Comparison of ENCODE assay signal across 39 cellular contexts in the genomic region with DNA sequence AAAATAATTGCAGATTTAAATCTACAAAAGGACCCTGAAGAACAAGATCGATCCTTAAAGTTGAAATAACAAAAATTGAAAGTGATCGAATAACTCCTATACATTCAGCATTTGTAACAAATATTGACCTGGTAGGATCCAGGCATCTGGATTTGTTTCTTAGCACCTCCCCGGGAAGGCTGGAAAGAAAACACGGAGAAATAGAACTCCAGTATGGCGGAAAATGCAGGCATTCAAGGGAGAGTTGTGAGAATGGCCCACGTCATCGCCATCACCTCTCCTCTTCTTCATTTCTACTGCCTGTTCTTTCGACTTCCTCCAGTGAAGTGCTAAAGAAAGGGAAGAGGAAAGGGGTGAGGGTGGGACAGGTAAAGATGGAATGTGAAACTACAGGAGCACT.
"Had no signal": no experiment of that assay in that cellular context is flagged by ENCODE, and none has a peak within 500 bp of the region (broad histone marks: within the 10 kb centered on the region; RNA-seq: fewer than 3 reads in every experiment).

No MANE protein-coding gene starts in this region.

- H3K4me1 Mint-ChIP-seq: activated CD4-positive, alpha-beta memory T cell treated with anti-CD3 and anti-CD28 coated beads, Interleukin-2, amount 10 ng/mL, durations not matched to agents 7 days and 5 days; activated CD4-positive, alpha-beta T cell treated with anti-CD3 and anti-CD28 coated beads for 36 hours; activated CD4-positive, alpha-beta T cell treated with anti-CD3 and anti-CD28 coated beads, Interleukin-2, amount 10 ng/mL, durations not matched to agents 7 days and 5 days; activated CD8-positive, alpha-beta memory T cell treated with anti-CD3 and anti-CD28 coated beads, Interleukin-2, amount 10 ng/mL, durations not matched to agents 7 days and 5 days; activated naive CD4-positive, alpha-beta T cell treated with anti-CD3 and anti-CD28 coated beads, Interleukin-2, amount 10 ng/mL, durations not matched to agents 7 days and 5 days; activated naive CD4-positive, alpha-beta T cell treated with anti-CD3 and anti-CD28 coated beads, Interleukin-2, amount 50 U/mL, for 24 hours; activated naive CD8-positive, alpha-beta T cell treated with anti-CD3 and anti-CD28 coated beads, Interleukin-2, amount 10 ng/mL, durations not matched to agents 7 days and 5 days; activated naive CD8-positive, alpha-beta T cell treated with anti-CD3 and anti-CD28 coated beads, Interleukin-2, amount 50 U/mL, for 24 hours; brain; central memory CD8-positive, alpha-beta T cell had no signal

- ATAC-seq: activated CD4-positive, alpha-beta T cell treated with anti-CD3 and anti-CD28 coated beads for 36 hours; activated CD4-positive, CD25-positive, alpha-beta regulatory T cell treated with anti-CD3 and anti-CD28 coated beads, Interleukin-2, amount 50 U/mL, for 24 hours; activated CD8-positive, alpha-beta memory T cell treated with anti-CD3 and anti-CD28 coated beads, Interleukin-2, amount 10 ng/mL, durations not matched to agents 7 days and 5 days; activated CD8-positive, alpha-beta T cell treated with anti-CD3 and anti-CD28 coated beads, Interleukin-2, amount 10 ng/mL, durations not matched to agents 7 days and 5 days; activated naive CD8-positive, alpha-beta T cell treated with anti-CD3 and anti-CD28 coated beads, Interleukin-2, amount 50 U/mL, for 24 hours had no signal

- H3K4me3 ChIP-seq: ascending aorta, cardiac muscle cell had no signal

- FAIRE-seq: bronchial epithelial cell, TTC549 had no signal

- H3K27me3 ChIP-seq: ascending aorta, cardiac muscle cell had no signal

- DNase-seq: activated CD4-positive, alpha-beta memory T cell treated with anti-CD3 and anti-CD28 coated beads, Interleukin-2, amount 10 ng/mL, durations not matched to agents 7 days and 5 days; activated CD4-positive, alpha-beta T cell treated with anti-CD3 and anti-CD28 coated beads for 1 hour; activated CD4-positive, alpha-beta T cell treated with anti-CD3 and anti-CD28 coated beads for 36 hours; activated CD4-positive, alpha-beta T cell treated with anti-CD3 and anti-CD28 coated beads for 48 hours; activated CD4-positive, alpha-beta T cell treated with anti-CD3 and anti-CD28 coated beads, Interleukin-2, amount 10 ng/mL, durations not matched to agents 7 days and 5 days; activated CD4-positive, alpha-beta T cell treated with anti-CD3 and anti-CD28 coated beads, Interleukin-2, amount 50 U/mL, for 48 hours; activated CD4-positive, CD25-positive, alpha-beta regulatory T cell; activated CD8-positive, alpha-beta memory T cell treated with anti-CD3 and anti-CD28 coated beads for 24 hours; activated CD8-positive, alpha-beta memory T cell treated with anti-CD3 and anti-CD28 coated beads, Interleukin-2, amount 10 ng/mL, durations not matched to agents 7 days and 5 days; activated CD8-positive, alpha-beta memory T cell treated with anti-CD3 and anti-CD28 coated beads, Interleukin-2, amount 50 U/mL, for 48 hours; activated CD8-positive, alpha-beta T cell treated with anti-CD3 and anti-CD28 coated beads, Interleukin-2, amount 10 ng/mL, durations not matched to agents 7 days and 5 days; activated effector memory CD4-positive, alpha-beta T cell treated with Interleukin-2 at 50 U/mL for 16 hours; activated gamma-delta T cell; activated naive CD4-positive, alpha-beta T cell treated with anti-CD3 and anti-CD28 coated beads, Interleukin-2, amount 10 ng/mL, durations not matched to agents 7 days and 5 days; activated naive CD4-positive, alpha-beta T cell treated with Interleukin-2 at 50 U/mL for 16 hours; activated naive CD8-positive, alpha-beta T cell treated with anti-CD3 and anti-CD28 coated beads, Interleukin-2, amount 10 ng/mL, durations not matched to agents 7 days and 5 days; activated naive CD8-positive, alpha-beta T cell treated with anti-CD3 and anti-CD28 coated beads, Interleukin-2, amount 50 U/mL, for 24 hours; activated T-cell treated with anti-CD3 and anti-CD28 coated beads, Interleukin-2, amount 50 U/mL, for 24 hours; activated T-cell treated with anti-CD3 and anti-CD28 coated beads, Interleukin-2, amount 50 U/mL, for 48 hours; amygdala; anterior cingulate cortex; caudate nucleus; cerebellar nuclear complex; T-helper 1 cell; T-helper 2 cell; T-helper 9 cell had no signal

- H3K27me3 Mint-ChIP-seq: activated CD4-positive, alpha-beta memory T cell treated with anti-CD3 and anti-CD28 coated beads, Interleukin-2, amount 10 ng/mL, durations not matched to agents 7 days and 5 days; activated CD4-positive, alpha-beta T cell treated with anti-CD3 and anti-CD28 coated beads for 36 hours; activated CD4-positive, alpha-beta T cell treated with anti-CD3 and anti-CD28 coated beads, Interleukin-2, amount 10 ng/mL, durations not matched to agents 7 days and 5 days; activated CD8-positive, alpha-beta memory T cell treated with anti-CD3 and anti-CD28 coated beads, Interleukin-2, amount 10 ng/mL, durations not matched to agents 7 days and 5 days; activated naive CD4-positive, alpha-beta T cell treated with anti-CD3 and anti-CD28 coated beads, Interleukin-2, amount 10 ng/mL, durations not matched to agents 7 days and 5 days; activated naive CD4-positive, alpha-beta T cell treated with anti-CD3 and anti-CD28 coated beads, Interleukin-2, amount 50 U/mL, for 24 hours; activated naive CD8-positive, alpha-beta T cell; activated naive CD8-positive, alpha-beta T cell treated with anti-CD3 and anti-CD28 coated beads, Interleukin-2, amount 10 ng/mL, durations not matched to agents 7 days and 5 days; activated naive CD8-positive, alpha-beta T cell treated with anti-CD3 and anti-CD28 coated beads, Interleukin-2, amount 50 U/mL, for 24 hours; activated T-cell treated with anti-CD3 and anti-CD28 coated beads, Interleukin-2, amount 50 U/mL, for 24 hours; central memory CD8-positive, alpha-beta T cell had no signal

- H3K27ac ChIP-seq: ascending aorta, cardiac muscle cell, VCaP had no signal

- H3K27ac Mint-ChIP-seq: activated CD4-positive, alpha-beta memory T cell treated with anti-CD3 and anti-CD28 coated beads, Interleukin-2, amount 10 ng/mL, durations not matched to agents 7 days and 5 days; activated CD4-positive, alpha-beta T cell treated with anti-CD3 and anti-CD28 coated beads for 36 hours; activated CD4-positive, alpha-beta T cell treated with anti-CD3 and anti-CD28 coated beads, Interleukin-2, amount 10 ng/mL, durations not matched to agents 7 days and 5 days; activated CD8-positive, alpha-beta memory T cell treated with anti-CD3 and anti-CD28 coated beads, Interleukin-2, amount 10 ng/mL, durations not matched to agents 7 days and 5 days; activated CD8-positive, alpha-beta T cell treated with anti-CD3 and anti-CD28 coated beads, Interleukin-2, amount 10 ng/mL, durations not matched to agents 7 days and 5 days; activated naive CD4-positive, alpha-beta T cell treated with anti-CD3 and anti-CD28 coated beads, Interleukin-2, amount 10 ng/mL, durations not matched to agents 7 days and 5 days; activated naive CD4-positive, alpha-beta T cell treated with anti-CD3 and anti-CD28 coated beads, Interleukin-2, amount 50 U/mL, for 24 hours; activated naive CD8-positive, alpha-beta T cell; activated naive CD8-positive, alpha-beta T cell treated with anti-CD3 and anti-CD28 coated beads, Interleukin-2, amount 10 ng/mL, durations not matched to agents 7 days and 5 days; activated naive CD8-positive, alpha-beta T cell treated with anti-CD3 and anti-CD28 coated beads, Interleukin-2, amount 50 U/mL, for 24 hours; activated T-cell treated with anti-CD3 and anti-CD28 coated beads, Interleukin-2, amount 50 U/mL, for 24 hours; activated T-helper 2 cell treated with anti-CD3 and anti-CD28 coated beads, Interferon-gamma antibody, Interleukin-2, Interleukin-4, amounts not matched to agents 10 μg/mL and 5 μg/mL and 100 μg/mL, durations not matched to agents 14 hours and 24 hours and 36 hours; brain; T-helper 1 cell treated with Interleukin-12 subunit alpha and Interleukin-12 subunit beta and Interleukin-4 antibody, amounts not matched to agents 30 μg/mL and 1 μg/mL, for 36 hours; T-helper 2 cell treated with Interferon-gamma antibody and Interleukin-4, amounts not matched to agents 5 μg/mL and 100 μg/mL, for 36 hours had no signal

- H3K36me3 ChIP-seq: ascending aorta, cardiac muscle cell had no signal

- H3K9me3 ChIP-seq: ascending aorta had no signal

- H3K9me3 Mint-ChIP-seq: activated CD4-positive, alpha-beta memory T cell treated with anti-CD3 and anti-CD28 coated beads, Interleukin-2, amount 10 ng/mL, durations not matched to agents 7 days and 5 days; activated CD4-positive, alpha-beta T cell treated with anti-CD3 and anti-CD28 coated beads, Interleukin-2, amount 10 ng/mL, durations not matched to agents 7 days and 5 days; activated naive CD4-positive, alpha-beta T cell treated with anti-CD3 and anti-CD28 coated beads, Interleukin-2, amount 50 U/mL, for 24 hours; activated naive CD8-positive, alpha-beta T cell treated with anti-CD3 and anti-CD28 coated beads, Interleukin-2, amount 10 ng/mL, durations not matched to agents 7 days and 5 days; central memory CD8-positive, alpha-beta T cell; T-helper 2 cell treated with Interferon-gamma antibody and Interleukin-4, amounts not matched to agents 5 μg/mL and 100 μg/mL, for 36 hours had no signal

- H3K4me3 Mint-ChIP-seq: activated CD4-positive, alpha-beta memory T cell treated with anti-CD3 and anti-CD28 coated beads, Interleukin-2, amount 10 ng/mL, durations not matched to agents 7 days and 5 days; activated CD4-positive, alpha-beta T cell treated with anti-CD3 and anti-CD28 coated beads for 36 hours; activated CD4-positive, alpha-beta T cell treated with anti-CD3 and anti-CD28 coated beads, Interleukin-2, amount 10 ng/mL, durations not matched to agents 7 days and 5 days; activated CD8-positive, alpha-beta memory T cell treated with anti-CD3 and anti-CD28 coated beads, Interleukin-2, amount 10 ng/mL, durations not matched to agents 7 days and 5 days; activated CD8-positive, alpha-beta T cell treated with anti-CD3 and anti-CD28 coated beads, Interleukin-2, amount 10 ng/mL, durations not matched to agents 7 days and 5 days; activated naive CD4-positive, alpha-beta T cell treated with anti-CD3 and anti-CD28 coated beads, Interleukin-2, amount 10 ng/mL, durations not matched to agents 7 days and 5 days; activated naive CD4-positive, alpha-beta T cell treated with anti-CD3 and anti-CD28 coated beads, Interleukin-2, amount 50 U/mL, for 24 hours; activated naive CD8-positive, alpha-beta T cell; activated naive CD8-positive, alpha-beta T cell treated with anti-CD3 and anti-CD28 coated beads, Interleukin-2, amount 10 ng/mL, durations not matched to agents 7 days and 5 days; activated naive CD8-positive, alpha-beta T cell treated with anti-CD3 and anti-CD28 coated beads, Interleukin-2, amount 50 U/mL, for 24 hours; activated T-cell treated with anti-CD3 and anti-CD28 coated beads, Interleukin-2, amount 50 U/mL, for 24 hours; brain; central memory CD8-positive, alpha-beta T cell; T-helper 1 cell treated with Interleukin-12 subunit alpha and Interleukin-12 subunit beta and Interleukin-4 antibody, amounts not matched to agents 30 μg/mL and 1 μg/mL, for 36 hours; T-helper 2 cell treated with Interferon-gamma antibody and Interleukin-4, amounts not matched to agents 5 μg/mL and 100 μg/mL, for 36 hours had no signal

- H3K4me1 ChIP-seq: ascending aorta had no signal

- H3K36me3 Mint-ChIP-seq: activated CD8-positive, alpha-beta memory T cell treated with anti-CD3 and anti-CD28 coated beads, Interleukin-2, amount 10 ng/mL, durations not matched to agents 7 days and 5 days; activated naive CD4-positive, alpha-beta T cell treated with anti-CD3 and anti-CD28 coated beads, Interleukin-2, amount 10 ng/mL, durations not matched to agents 7 days and 5 days; activated naive CD4-positive, alpha-beta T cell treated with anti-CD3 and anti-CD28 coated beads, Interleukin-2, amount 50 U/mL, for 24 hours; activated naive CD8-positive, alpha-beta T cell; activated naive CD8-positive, alpha-beta T cell treated with anti-CD3 and anti-CD28 coated beads, Interleukin-2, amount 10 ng/mL, durations not matched to agents 7 days and 5 days; brain had no signal
